8 cellular contexts compared by ENCODE assay signal in the genomic region with DNA sequence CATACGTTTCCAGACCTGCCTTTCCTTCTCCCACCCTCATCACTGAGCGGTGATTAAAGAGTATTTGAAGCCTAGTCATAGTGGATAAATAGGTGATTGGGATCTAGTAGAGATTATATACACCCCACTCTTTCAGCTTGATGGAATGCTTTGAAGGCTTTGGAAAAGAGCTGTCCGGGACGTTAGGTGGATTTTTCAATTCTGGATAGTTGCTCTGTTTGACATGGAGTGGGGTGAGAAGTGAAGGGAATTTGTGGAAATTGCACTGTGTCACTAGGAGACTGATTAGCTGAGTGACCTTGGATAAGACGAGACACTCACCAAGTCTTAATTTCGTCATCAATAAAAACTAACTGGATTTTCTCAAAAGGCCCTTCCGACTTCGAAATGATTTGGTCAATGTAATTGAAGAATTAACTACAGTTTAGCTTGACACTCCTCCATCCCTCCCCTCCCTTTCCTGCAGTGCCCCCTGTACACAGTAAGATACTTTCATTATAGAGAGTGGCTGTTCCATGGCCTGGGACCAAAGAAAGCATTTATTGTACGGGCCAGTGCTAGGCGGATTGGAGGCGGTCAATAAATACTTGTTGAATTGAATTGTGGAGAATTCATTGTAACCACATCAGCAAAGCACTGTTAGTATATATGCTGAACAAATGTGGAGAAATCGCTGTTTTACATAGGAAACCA. TPM values are rescaled to one million over a fixed set of nuclear protein-coding genes. Genes with fewer than 3 reads are reported as not detected.
DNase-seq lines count a peak whose midpoint lies in the region; ATAC-seq and FAIRE-seq lines count a peak whose summit lies in the region.

No MANE protein-coding gene starts in this region.

- no peaks in the 10 kb centered on the region for H3K27me3 Mint-ChIP-seq in activated T-cell treated with anti-CD3 and anti-CD28 coated beads, Interleukin-2, amount 50 U/mL, for 72 hours (ENCODE audit: low read depth)

- peaks cover 16% of the 10 kb centered on the region for H3K36me3 ChIP-seq in adipocyte (ENCODE audit: control insufficient read depth, insufficient read depth, low read length, severe bottlenecking)

- ATAC-seq in activated T-cell treated with anti-CD3 and anti-CD28 coated beads, Interleukin-2, amount 50 U/mL, for 72 hours (replicated peaks in 1 of 2), result no peak
- ATAC-seq in esophagus mucosa, result no peak

- H3K4me1 ChIP-seq in adipocyte (ENCODE audit: control insufficient read depth, insufficient read depth, low read length), result peaks cover 30% of the 10 kb centered on the region

- H3K4me3 ChIP-seq in adipocyte (ENCODE audit: low read length) (peak overlapping the region; percentile 96), iPS-11a (ENCODE audit: low read depth, low read length) (peak overlapping the region; percentile 68), skeletal muscle cell (ENCODE audit: low read depth, low read length) (peak overlapping the region; percentile 99)

- H3K27ac Mint-ChIP-seq in activated T-cell treated with anti-CD3 and anti-CD28 coated beads, Interleukin-2, amount 50 U/mL, for 72 hours, result peak overlapping the region; percentile 88

- H3K9ac ChIP-seq in adipocyte (ENCODE audit: low read length), result peak overlapping the region; percentile 98

- H3K4me1 Mint-ChIP-seq in activated T-cell treated with anti-CD3 and anti-CD28 coated beads, Interleukin-2, amount 50 U/mL, for 72 hours (ENCODE audit: low read depth), result peaks cover 65% of the 10 kb centered on the region

- H3K4me3 Mint-ChIP-seq in activated T-cell treated with anti-CD3 and anti-CD28 coated beads, Interleukin-2, amount 50 U/mL, for 72 hours, result peak overlapping the region; percentile 91 to 93

- peaks cover 7% of the 10 kb centered on the region in 2 donors for H3K36me3 Mint-ChIP-seq in activated T-cell treated with anti-CD3 and anti-CD28 coated beads, Interleukin-2, amount 50 U/mL, for 72 hours (ENCODE audit: insufficient read depth in 2 of 2)

- DNase-seq in activated T-cell treated with anti-CD3 and anti-CD28 coated beads, Interleukin-2, amount 50 U/mL, for 72 hours, result no peak
- DNase-seq in activated T-cell treated with anti-CD3 and anti-CD28 coated beads, Interleukin-2, amount 50 U/mL, for 1 hour, result no peak
- DNase-seq in adipocyte (ENCODE audit: low read depth) (peak; percentile 50), skeletal muscle cell (ENCODE audit: low read depth) (no peak), RCC 7860 (ENCODE audit: low spot score) (no peak)
- no peak for DNase-seq in stimulated activated CD4-positive, alpha-beta T cell treated with anti-CD3 and anti-CD28 coated beads, Interleukin-4, amount 100 ng/mL, for 24 hours

- H3K27me3 ChIP-seq in adipocyte (replicated peaks; ENCODE audit: control insufficient read depth, insufficient read depth, low read length), result no peaks in the 10 kb centered on the region

- no peak for FAIRE-seq in RCC 7860 (lab: Jason Lieb, UNC)

- H3K9me3 ChIP-seq in adipocyte (ENCODE audit: control insufficient read depth, low read length), result no peaks in the 10 kb centered on the region

- no peaks in the 10 kb centered on the region for H3K9me3 Mint-ChIP-seq in activated T-cell treated with anti-CD3 and anti-CD28 coated beads, Interleukin-2, amount 50 U/mL, for 72 hours

RNA-seq across cellular contexts. Expression of a gene that starts 1.0 kb away (rescaled TPM):
- total RNA-seq in activated T-cell treated with anti-CD3 and anti-CD28 coated beads, Interleukin-2, amount 50 U/mL, for 72 hours, result 10 to 100 TPM; 70.3 to 78.2 TPM
- 62.4 TPM for total RNA-seq in esophagus mucosa

RNA-seq across cellular contexts. Expression of a gene that starts 33.2 kb away (rescaled TPM):
- 10 to 100 TPM in 1 of 2 donors, 1 to 10 TPM in 1; 8.4 to 12.4 TPM for total RNA-seq in activated T-cell treated with anti-CD3 and anti-CD28 coated beads, Interleukin-2, amount 50 U/mL, for 72 hours
- 3.7 TPM for total RNA-seq in esophagus mucosa

RNA-seq across cellular contexts. Expression of a gene that starts 40.5 kb away (rescaled TPM):
- total RNA-seq in activated T-cell treated with anti-CD3 and anti-CD28 coated beads, Interleukin-2, amount 50 U/mL, for 72 hours, result not detected
- 10.8 TPM for total RNA-seq in esophagus mucosa

Comparison
In these comparisons a context has a peak if more than half of its experiments do, and no peak if none do; other contexts are left out.
1. RNA of a gene that starts 40.5 kb away (total RNA-seq): 10.8 TPM in esophagus mucosa (single experiment); not detected in activated T-cell treated with anti-CD3 and anti-CD28 coated beads, Interleukin-2, amount 50 U/mL, for 72 hours; every median in the first group is over 10 times any median in the second.
2. Peak in every context shown above with its lines, with median percentiles within 50 percentile points of each other: H3K4me3 ChIP-seq.